9 cellular contexts compared by ENCODE assay signal in the genomic region with DNA sequence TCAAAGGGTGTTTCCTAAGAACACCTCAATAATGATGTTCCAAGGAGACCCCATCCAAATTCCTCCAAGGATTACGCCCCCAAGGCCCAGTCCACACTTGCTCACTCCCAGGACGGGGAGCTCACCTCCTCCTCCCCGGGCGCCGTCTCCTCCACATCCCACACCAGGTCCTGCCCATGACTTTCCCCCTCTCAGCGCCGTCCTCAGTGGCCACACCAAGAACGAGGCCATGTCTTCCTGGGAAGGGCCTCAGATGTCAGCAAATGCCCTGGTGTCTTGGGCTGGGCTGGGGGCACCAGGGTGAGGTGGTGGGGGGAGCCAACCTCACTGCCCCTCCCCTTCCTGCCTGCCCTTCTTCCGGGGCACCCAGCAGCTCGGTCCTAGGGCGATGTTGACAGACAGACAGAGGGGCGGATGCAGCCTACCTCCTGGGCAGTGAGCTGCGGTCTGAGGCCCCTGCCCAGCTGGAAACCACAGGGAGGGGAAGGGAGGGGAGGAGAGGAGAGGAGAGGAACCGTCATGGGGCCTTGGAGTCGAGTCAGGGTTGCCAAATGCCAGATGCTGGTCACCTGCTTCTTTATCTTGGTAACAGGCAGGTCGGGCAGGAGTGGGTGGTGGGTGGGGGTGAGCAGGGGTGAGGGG. TPM values are rescaled to one million over a fixed set of nuclear protein-coding genes. Genes with fewer than 3 reads are reported as not detected.
DNase-seq lines count a peak whose midpoint lies in the region; ATAC-seq and TF ChIP-seq lines count a peak whose summit lies in the region.
"Had no signal": no experiment of that assay in that cellular context is flagged by ENCODE, and none has a peak within 500 bp of the region (broad histone marks: within the 10 kb centered on the region; RNA-seq: fewer than 3 reads in every experiment).

C11orf21 (minus strand) TSS at position 288 of the 642 bp plus-strand sequence; CDS start at position 178, 110 bp downstream.
TSPAN32 (plus strand) TSS at position 383 of the 642 bp plus-strand sequence; CDS start at position 520, 137 bp downstream.

- H3K27ac ChIP-seq in DND-41 (ENCODE audit: low read length) = no peak within 1 kb of the TSS
- no peak within 1 kb of the TSS for H3K27ac ChIP-seq in GM23248
- H3K27ac ChIP-seq in smooth muscle cell (ENCODE audit: low read depth) = no peak within 1 kb of the TSS

- H3K4me2 ChIP-seq in DND-41 (ENCODE audit: insufficient read depth, low read length) (no peak within 1 kb of the TSS), GM23248 (ENCODE audit: unreplicated experiment) (no peak within 1 kb of the TSS), smooth muscle cell (no peak within 1 kb of the TSS)

- no peaks in the 10 kb centered on the region for H3K9me3 Mint-ChIP-seq in IgD-negative memory B cell

- no peaks in the 10 kb centered on the region for H3K9me3 ChIP-seq in DND-41 (ENCODE audit: insufficient read depth, low read length, severe bottlenecking)
- no peaks in the 10 kb centered on the region for H3K9me3 ChIP-seq in GM23248 (ENCODE audit: low read depth)
- no peaks in the 10 kb centered on the region for H3K9me3 ChIP-seq in smooth muscle cell (replicated peaks; ENCODE audit: low read depth)

- TF ChIP-seq CTCF in DND-41 (IDR thresholded peaks at IDR 0.05; ENCODE audit: borderline replicate concordance, extremely low read depth, low read length, poor library complexity, severe bottlenecking) (no peak), smooth muscle cell (IDR thresholded peaks at IDR 0.05; ENCODE audit: borderline replicate concordance, insufficient read depth, poor library complexity, severe bottlenecking) (no peak)

- H3K36me3 ChIP-seq in DND-41 (ENCODE audit: insufficient read depth, low read length) (no peaks in the 10 kb centered on the region), GM23248 (ENCODE audit: low read depth) (no peaks in the 10 kb centered on the region), smooth muscle cell (ENCODE audit: low read depth) (no peaks in the 10 kb centered on the region)

- H3K4me1 ChIP-seq in DND-41 (ENCODE audit: insufficient read depth, low read length) (no peaks in the 10 kb centered on the region), GM23248 (ENCODE audit: insufficient read depth) (peaks cover 12% of the 10 kb centered on the region), smooth muscle cell (ENCODE audit: low read depth) (peaks cover 7% of the 10 kb centered on the region)

- 69 to 80% methylated on average over 14 to 16 of the region's 16 CpGs for WGBS in GM23248 (ENCODE audit: low coverage in 1 of 2, low lambda C conversion rate in 2 of 2, missing lambda C conversion rate in 2 of 2), 2 experiments
- 85% methylated on average over 13 of the region's 16 CpGs for WGBS in smooth muscle cell (ENCODE audit: low lambda C conversion rate)

- H3F3A ChIP-seq in GM23248 (ENCODE audit: insufficient read depth) = no peaks in the 10 kb centered on the region
- H3F3A ChIP-seq in smooth muscle cell (ENCODE audit: low read depth) = no peaks in the 10 kb centered on the region

- no peak within 1 kb of the TSS for H2AFZ ChIP-seq in DND-41 (ENCODE audit: low read depth, low read length)
- H2AFZ ChIP-seq in GM23248 = no peak within 1 kb of the TSS
- H2AFZ ChIP-seq in smooth muscle cell (ENCODE audit: low read depth) = no peak within 1 kb of the TSS

- H3K9me2 ChIP-seq in GM23248 (ENCODE audit: insufficient read depth) = no peaks in the 10 kb centered on the region

- H3K4me3 Mint-ChIP-seq in IgD-negative memory B cell = peak within 1 kb of the TSS; percentile 79 to 97 (median 90)

- H3K27me3 ChIP-seq in DND-41 (ENCODE audit: insufficient read depth, low read length, poor library complexity) (no peaks in the 10 kb centered on the region), GM23248 (replicated peaks; ENCODE audit: insufficient read depth) (peaks cover 6% of the 10 kb centered on the region; the same call in 1 of the 2 replicates), smooth muscle cell (ENCODE audit: low read depth) (no peaks in the 10 kb centered on the region)

- intact Hi-C loops in Right ventricle myocardium superior (cut with DNase I) = loop anchor here (10.0 kb wide), 1 partner anchor 223 kb away; no protein-coding TSS in a partner anchor

- H3K4me3 ChIP-seq in DND-41 (ENCODE audit: low read depth in 1 of 2, low read length in 2 of 2) (no peak within 1 kb of the TSS), GM23248 (no peak within 1 kb of the TSS), smooth muscle cell (no peak within 1 kb of the TSS)
- H3K4me3 ChIP-seq: GM12878 had no signal

- in situ Hi-C loops in GM23248 (cut with MboI) = loop anchor here (25.0 kb wide), 1 partner anchor 586 kb away; the partner anchor contains the start of gene CDKN1C

- H3K36me3 Mint-ChIP-seq in IgD-negative memory B cell = no peaks in the 10 kb centered on the region

- ATAC-seq in DND-41 (ENCODE audit: insufficient read depth, low read depth) = 0 out of 3 replicates have a peak, but pooled peaks have one; percentile 26
- peak; percentile 40 for ATAC-seq in Right ventricle myocardium superior (ENCODE audit: poor library complexity)
- ATAC-seq in SK-N-SH treated with all-trans-retinoic acid at 6 μM for 48 hours = no peak
- ATAC-seq: GM12878 had no signal

- H3K27ac Mint-ChIP-seq in IgD-negative memory B cell = peak within 1 kb of the TSS; percentile 85 to 93 (median 90)

- peaks cover 7 to 30% (median 25%) of the 10 kb centered on the region in 3 donors for H3K4me1 Mint-ChIP-seq in IgD-negative memory B cell

- no peaks in the 10 kb centered on the region for H4K20me1 ChIP-seq in DND-41 (ENCODE audit: insufficient read depth, low read length)
- H4K20me1 ChIP-seq in GM23248 (ENCODE audit: insufficient read depth) = no peaks in the 10 kb centered on the region
- no peaks in the 10 kb centered on the region for H4K20me1 ChIP-seq in smooth muscle cell (ENCODE audit: low read depth)

- H3K27me3 Mint-ChIP-seq in IgD-negative memory B cell = no peaks in the 10 kb centered on the region

- no peaks in the 10 kb centered on the region for H3K79me2 ChIP-seq in DND-41 (ENCODE audit: insufficient read depth, low read length)
- no peaks in the 10 kb centered on the region for H3K79me2 ChIP-seq in GM23248 (ENCODE audit: insufficient read depth)
- no peaks in the 10 kb centered on the region for H3K79me2 ChIP-seq in smooth muscle cell (ENCODE audit: low read depth)

- DNase-seq in DND-41 (no peak), Right ventricle myocardium superior (peak; percentile 80), GM23248 (no peak), smooth muscle cell (lab: John Stamatoyannopoulos, UW; ENCODE audit: unreplicated experiment) (no peak)
- peak; percentile 37 for DNase-seq in activated CD4-positive, alpha-beta T cell treated with anti-CD3 and anti-CD28 coated beads, Interleukin-2, amount 50 U/mL, for 1 hour
- DNase-seq in stimulated activated CD4-positive, alpha-beta T cell treated with anti-CD3 and anti-CD28 coated beads, Interleukin-4, amount 100 ng/mL, for 1 hour = peak; percentile 51

- H3K9ac ChIP-seq in DND-41 (ENCODE audit: low read depth, low read length) = no peak within 1 kb of the TSS
- H3K9ac ChIP-seq in GM23248 = no peak within 1 kb of the TSS
- H3K9ac ChIP-seq in smooth muscle cell (ENCODE audit: low read depth) = no peak within 1 kb of the TSS

TF ChIP-seq in SK-N-SH treated with all-trans-retinoic acid at 6 μM for 48 hours, 23 proteins besides CTCF, POLR2A, EP300 and RAD21 (continues in another document):
- TF ChIP-seq CSRNP3 (CRISPR knock-in tag; IDR thresholded peaks at IDR 0.05) (no peak), ZNF8 (CRISPR knock-in tag; IDR thresholded peaks at IDR 0.05) (no peak), ZFP30 (CRISPR knock-in tag; IDR thresholded peaks at IDR 0.05) (no peak), ZFP3 (CRISPR knock-in tag; IDR thresholded peaks at IDR 0.05) (no peak), ZC3H10 (CRISPR knock-in tag; IDR thresholded peaks at IDR 0.05) (no peak), CREB5 (CRISPR knock-in tag; IDR thresholded peaks at IDR 0.05; ENCODE audit: low read depth) (no peak), ZNF565 (CRISPR knock-in tag; conservative IDR thresholded peaks at IDR 0.05; ENCODE audit: low read depth) (no peak)

RNA-seq across cellular contexts. Expression of gene C11orf21, which starts in this region (rescaled TPM):
- polyA plus RNA-seq in IgD-negative memory B cell (6.2 TPM), GM23248 (2016; fragmentation: Nextera tagmentation; extraction: Ambion mirVana) (not detected in 2 replicates), smooth muscle cell (not detected in 2 replicates)
- total RNA-seq in Right ventricle myocardium superior (43.6 TPM), smooth muscle cell (not detected in 2 replicates)
- not detected in 2 replicates for total RNA-seq in GM23248 (2014; rRNA removed; shearing (Covaris generic))

RNA-seq across cellular contexts. Expression of gene TSPAN32, which starts in this region (rescaled TPM):
- 7.1 TPM for polyA plus RNA-seq in IgD-negative memory B cell
- 13.9 TPM for total RNA-seq in Right ventricle myocardium superior
- total RNA-seq in GM23248 (2014; rRNA removed; shearing (Covaris generic)) = not detected in 2 replicates
- not detected in 2 replicates for polyA plus RNA-seq in GM23248 (2016; fragmentation: Nextera tagmentation; extraction: Ambion mirVana)
- not detected in 2 replicates for total RNA-seq in smooth muscle cell
- 0.91 TPM in 1 of 2 replicates, not detected in the other for polyA plus RNA-seq in smooth muscle cell
- total RNA-seq: GM12878 had no signal

Comparison
In these comparisons a context has a peak if more than half of its experiments do, and no peak if none do; other contexts are left out.
1. RNA of gene C11orf21 (total RNA-seq): 43.6 TPM in Right ventricle myocardium superior (single experiment); not detected in GM23248 and not detected in smooth muscle cell; every median in the first group is over 10 times any median in the second.
2. RNA of gene TSPAN32 (total RNA-seq): 13.9 TPM in Right ventricle myocardium superior (single experiment); not detected in GM23248 and not detected in smooth muscle cell; every median in the first group is over 10 times any median in the second.
3. DNase-seq: peak in activated CD4-positive, alpha-beta T cell treated with anti-CD3 and anti-CD28 coated beads, Interleukin-2, amount 50 U/mL, for 1 hour (single experiment), Right ventricle myocardium superior (single experiment) and stimulated activated CD4-positive, alpha-beta T cell treated with anti-CD3 and anti-CD28 coated beads, Interleukin-4, amount 100 ng/mL, for 1 hour (single experiment); none in DND-41 (single experiment), GM23248 (single experiment) and smooth muscle cell (single experiment).